1 cellular context compared by ENCODE assay signal in the genomic region with DNA sequence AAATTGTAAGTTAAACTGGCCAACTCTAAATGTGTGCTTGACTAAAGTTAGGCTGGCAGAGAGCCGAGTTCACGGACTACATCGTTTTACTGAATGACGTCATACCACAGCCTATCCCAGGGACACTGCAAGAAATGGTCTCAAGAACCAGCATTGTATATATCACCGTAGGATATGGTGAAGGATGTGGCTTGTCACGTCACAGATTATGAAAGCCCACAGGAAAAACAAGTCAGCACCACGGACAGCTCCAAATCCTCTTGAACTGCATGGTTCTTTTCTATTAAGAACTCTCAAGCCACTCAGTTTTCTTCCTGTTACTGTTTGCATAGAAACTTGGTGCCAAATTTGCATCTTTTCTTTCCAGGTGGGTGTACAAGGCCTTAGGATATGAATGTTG.
TF ChIP-seq lines count a peak whose summit lies in the region.

No MANE protein-coding gene starts in this region.

TF ChIP-seq in IMR-90, 13 proteins besides CTCF, POLR2A, EP300 and RAD21:
- TF ChIP-seq, protein P1, sequence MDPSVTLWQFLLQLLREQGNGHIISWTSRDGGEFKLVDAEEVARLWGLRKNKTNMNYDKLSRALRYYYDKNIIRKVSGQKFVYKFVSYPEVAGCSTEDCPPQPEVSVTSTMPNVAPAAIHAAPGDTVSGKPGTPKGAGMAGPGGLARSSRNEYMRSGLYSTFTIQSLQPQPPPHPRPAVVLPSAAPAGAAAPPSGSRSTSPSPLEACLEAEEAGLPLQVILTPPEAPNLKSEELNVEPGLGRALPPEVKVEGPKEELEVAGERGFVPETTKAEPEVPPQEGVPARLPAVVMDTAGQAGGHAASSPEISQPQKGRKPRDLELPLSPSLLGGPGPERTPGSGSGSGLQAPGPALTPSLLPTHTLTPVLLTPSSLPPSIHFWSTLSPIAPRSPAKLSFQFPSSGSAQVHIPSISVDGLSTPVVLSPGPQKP (IDR thresholded peaks at IDR 0.05; ENCODE audit: borderline replicate concordance, low read depth, low read length), result no peak
- no peak for TF ChIP-seq NFE2L2 (IDR thresholded peaks at IDR 0.05; ENCODE audit: low read depth, low read length)
